ENCODE assay signal across 28 cellular contexts in the genomic region with DNA sequence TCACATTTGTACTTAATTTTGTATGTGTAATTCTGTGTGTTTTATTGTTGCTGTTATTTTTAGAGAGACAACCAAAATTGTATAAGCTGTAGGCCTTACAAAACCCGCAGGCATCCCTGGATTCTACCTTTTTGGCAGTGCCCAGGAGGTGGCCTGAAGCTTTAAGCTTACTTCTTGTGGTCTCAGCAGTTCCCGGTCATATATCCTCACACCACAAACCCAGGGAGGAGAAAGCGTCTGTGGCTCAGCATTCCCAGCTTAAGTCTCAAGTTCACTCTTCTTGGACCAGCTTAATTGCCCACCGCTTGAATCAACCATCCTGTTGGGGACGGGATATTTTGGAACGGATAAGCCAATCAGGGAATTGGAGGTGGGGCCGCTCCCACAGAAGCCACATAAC. TPM values are rescaled to one million over a fixed set of nuclear protein-coding genes. Genes with fewer than 3 reads are reported as not detected.
"Had no signal": no experiment of that assay in that cellular context is flagged by ENCODE, and none has a peak within 500 bp of the region (broad histone marks: within the 10 kb centered on the region; RNA-seq: fewer than 3 reads in every experiment).

No MANE protein-coding gene starts in this region.

- DNase-seq: activated CD4-positive, alpha-beta T cell treated with anti-CD3 and anti-CD28 coated beads, Interleukin-2, amount 10 ng/mL, durations not matched to agents 7 days and 5 days; activated CD4-positive, alpha-beta T cell treated with anti-CD3 and anti-CD28 coated beads, Interleukin-2, amount 50 U/mL, for 48 hours; activated CD8-positive, alpha-beta T cell treated with anti-CD3 and anti-CD28 coated beads, Interleukin-2, amount 10 ng/mL, durations not matched to agents 7 days and 5 days; activated effector memory CD4-positive, alpha-beta T cell treated with Interleukin-2 at 50 U/mL for 16 hours; activated naive CD4-positive, alpha-beta T cell treated with anti-CD3 and anti-CD28 coated beads, Interleukin-2, amount 10 ng/mL, durations not matched to agents 7 days and 5 days; activated T-cell treated with anti-CD3 and anti-CD28 coated beads, Interleukin-2, amount 50 U/mL, for 24 hours; amygdala; body of pancreas; Karpas-422; KBM-7; NCI-H1105; NCI-H1417 treated with DMSO at 0.1 percent for 48 hours; NCI-H187 treated with DMSO at 0.1 percent for 48 hours; NCI-H2081 treated with DMSO at 0.1 percent for 48 hours; NCI-H226; NCI-H446 treated with DMSO at 0.1 percent for 48 hours; NCI-H524; NCI-H69; SHP77; SJCRH30; T1000 had no signal

- ATAC-seq: activated CD8-positive, alpha-beta T cell treated with anti-CD3 and anti-CD28 coated beads, Interleukin-2, amount 10 ng/mL, durations not matched to agents 7 days and 5 days; body of pancreas; Panc1 had no signal

- H3K27me3 ChIP-seq: ascending aorta, body of pancreas, breast epithelium, SJCRH30 had no signal

- H3K27ac ChIP-seq: ascending aorta, body of pancreas, breast epithelium, SJCRH30, SK-N-MC had no signal

- H3K4me1 ChIP-seq: ascending aorta, breast epithelium had no signal

- H3K36me3 ChIP-seq: ascending aorta, breast epithelium, SJCRH30 had no signal

- H3K9me3 ChIP-seq: ascending aorta, body of pancreas, breast epithelium, SJCRH30 had no signal

- H3K4me3 ChIP-seq: ascending aorta, body of pancreas, breast epithelium, SJCRH30, SK-N-MC had no signal

RNA-seq across cellular contexts. Expression of a gene that starts 36.7 kb away (rescaled TPM):
- total RNA-seq: activated CD4-positive, alpha-beta T cell treated with anti-CD3 and anti-CD28 coated beads, Interleukin-2, amount 10 ng/mL, durations not matched to agents 7 days and 5 days; activated CD8-positive, alpha-beta T cell treated with anti-CD3 and anti-CD28 coated beads, Interleukin-2, amount 10 ng/mL, durations not matched to agents 7 days and 5 days; ascending aorta; RPMI7951; T-helper 1 cell treated with Interleukin-12 subunit alpha and Interleukin-12 subunit beta and Interleukin-4 antibody, amounts not matched to agents 30 ng/mL and 1 ng/mL, for 36 hours; T-helper 2 cell treated with Interferon-gamma antibody and Interleukin-4, amounts not matched to agents 100 ng/mL and 5 ng/mL, for 36 hours had no signal
